ENCODE assay signal across 1 cellular context in the genomic region with DNA sequence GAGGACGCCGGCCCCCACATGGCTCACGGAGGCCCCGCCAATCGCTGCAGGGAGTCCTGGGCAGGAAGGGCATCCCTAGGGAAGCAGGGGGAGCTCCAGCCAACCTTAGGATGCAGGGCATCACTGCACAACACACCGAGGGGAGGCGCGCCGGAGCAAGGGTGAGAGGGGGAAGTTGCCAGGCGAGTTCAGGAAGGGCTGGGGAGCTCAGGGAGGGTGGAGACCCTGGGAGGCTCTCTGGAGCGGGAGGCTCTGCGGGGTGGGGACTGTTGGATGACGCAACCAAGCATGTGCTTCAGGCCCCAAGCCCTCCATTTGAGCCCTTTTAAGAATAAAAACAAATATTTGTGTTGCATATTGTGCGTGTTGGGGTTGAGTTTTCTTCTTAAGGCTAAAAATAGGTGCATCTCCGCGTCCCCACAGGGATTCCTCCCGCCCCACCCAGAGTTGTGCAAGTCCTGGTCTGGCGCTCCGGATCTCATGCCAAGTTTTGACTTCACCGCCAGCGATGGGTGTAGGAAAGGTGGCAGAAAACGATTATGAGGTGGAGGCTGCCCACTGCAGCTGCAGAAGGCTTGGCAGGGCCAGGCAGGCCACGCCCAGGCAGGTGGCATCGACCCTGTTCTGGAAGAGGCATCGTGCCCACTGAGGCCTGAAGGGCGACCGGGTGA.
TF ChIP-seq lines count a peak whose summit lies in the region.

No MANE protein-coding gene starts in this region.

TF ChIP-seq in K562, 482 proteins besides CTCF, POLR2A, EP300 and RAD21 (continued from another document):
- TF ChIP-seq, protein P1, sequence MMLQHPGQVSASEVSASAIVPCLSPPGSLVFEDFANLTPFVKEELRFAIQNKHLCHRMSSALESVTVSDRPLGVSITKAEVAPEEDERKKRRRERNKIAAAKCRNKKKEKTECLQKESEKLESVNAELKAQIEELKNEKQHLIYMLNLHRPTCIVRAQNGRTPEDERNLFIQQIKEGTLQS (IDR thresholded peaks at IDR 0.05) = peak; percentile 56
- TF ChIP-seq, protein P1 (CRISPR knock-in tag; conservative IDR thresholded peaks at IDR 0.05) = no peak
- no peak for TF ChIP-seq HIVEP1 (CRISPR knock-in tag; IDR thresholded peaks at IDR 0.05)
- TF ChIP-seq, protein P2, sequence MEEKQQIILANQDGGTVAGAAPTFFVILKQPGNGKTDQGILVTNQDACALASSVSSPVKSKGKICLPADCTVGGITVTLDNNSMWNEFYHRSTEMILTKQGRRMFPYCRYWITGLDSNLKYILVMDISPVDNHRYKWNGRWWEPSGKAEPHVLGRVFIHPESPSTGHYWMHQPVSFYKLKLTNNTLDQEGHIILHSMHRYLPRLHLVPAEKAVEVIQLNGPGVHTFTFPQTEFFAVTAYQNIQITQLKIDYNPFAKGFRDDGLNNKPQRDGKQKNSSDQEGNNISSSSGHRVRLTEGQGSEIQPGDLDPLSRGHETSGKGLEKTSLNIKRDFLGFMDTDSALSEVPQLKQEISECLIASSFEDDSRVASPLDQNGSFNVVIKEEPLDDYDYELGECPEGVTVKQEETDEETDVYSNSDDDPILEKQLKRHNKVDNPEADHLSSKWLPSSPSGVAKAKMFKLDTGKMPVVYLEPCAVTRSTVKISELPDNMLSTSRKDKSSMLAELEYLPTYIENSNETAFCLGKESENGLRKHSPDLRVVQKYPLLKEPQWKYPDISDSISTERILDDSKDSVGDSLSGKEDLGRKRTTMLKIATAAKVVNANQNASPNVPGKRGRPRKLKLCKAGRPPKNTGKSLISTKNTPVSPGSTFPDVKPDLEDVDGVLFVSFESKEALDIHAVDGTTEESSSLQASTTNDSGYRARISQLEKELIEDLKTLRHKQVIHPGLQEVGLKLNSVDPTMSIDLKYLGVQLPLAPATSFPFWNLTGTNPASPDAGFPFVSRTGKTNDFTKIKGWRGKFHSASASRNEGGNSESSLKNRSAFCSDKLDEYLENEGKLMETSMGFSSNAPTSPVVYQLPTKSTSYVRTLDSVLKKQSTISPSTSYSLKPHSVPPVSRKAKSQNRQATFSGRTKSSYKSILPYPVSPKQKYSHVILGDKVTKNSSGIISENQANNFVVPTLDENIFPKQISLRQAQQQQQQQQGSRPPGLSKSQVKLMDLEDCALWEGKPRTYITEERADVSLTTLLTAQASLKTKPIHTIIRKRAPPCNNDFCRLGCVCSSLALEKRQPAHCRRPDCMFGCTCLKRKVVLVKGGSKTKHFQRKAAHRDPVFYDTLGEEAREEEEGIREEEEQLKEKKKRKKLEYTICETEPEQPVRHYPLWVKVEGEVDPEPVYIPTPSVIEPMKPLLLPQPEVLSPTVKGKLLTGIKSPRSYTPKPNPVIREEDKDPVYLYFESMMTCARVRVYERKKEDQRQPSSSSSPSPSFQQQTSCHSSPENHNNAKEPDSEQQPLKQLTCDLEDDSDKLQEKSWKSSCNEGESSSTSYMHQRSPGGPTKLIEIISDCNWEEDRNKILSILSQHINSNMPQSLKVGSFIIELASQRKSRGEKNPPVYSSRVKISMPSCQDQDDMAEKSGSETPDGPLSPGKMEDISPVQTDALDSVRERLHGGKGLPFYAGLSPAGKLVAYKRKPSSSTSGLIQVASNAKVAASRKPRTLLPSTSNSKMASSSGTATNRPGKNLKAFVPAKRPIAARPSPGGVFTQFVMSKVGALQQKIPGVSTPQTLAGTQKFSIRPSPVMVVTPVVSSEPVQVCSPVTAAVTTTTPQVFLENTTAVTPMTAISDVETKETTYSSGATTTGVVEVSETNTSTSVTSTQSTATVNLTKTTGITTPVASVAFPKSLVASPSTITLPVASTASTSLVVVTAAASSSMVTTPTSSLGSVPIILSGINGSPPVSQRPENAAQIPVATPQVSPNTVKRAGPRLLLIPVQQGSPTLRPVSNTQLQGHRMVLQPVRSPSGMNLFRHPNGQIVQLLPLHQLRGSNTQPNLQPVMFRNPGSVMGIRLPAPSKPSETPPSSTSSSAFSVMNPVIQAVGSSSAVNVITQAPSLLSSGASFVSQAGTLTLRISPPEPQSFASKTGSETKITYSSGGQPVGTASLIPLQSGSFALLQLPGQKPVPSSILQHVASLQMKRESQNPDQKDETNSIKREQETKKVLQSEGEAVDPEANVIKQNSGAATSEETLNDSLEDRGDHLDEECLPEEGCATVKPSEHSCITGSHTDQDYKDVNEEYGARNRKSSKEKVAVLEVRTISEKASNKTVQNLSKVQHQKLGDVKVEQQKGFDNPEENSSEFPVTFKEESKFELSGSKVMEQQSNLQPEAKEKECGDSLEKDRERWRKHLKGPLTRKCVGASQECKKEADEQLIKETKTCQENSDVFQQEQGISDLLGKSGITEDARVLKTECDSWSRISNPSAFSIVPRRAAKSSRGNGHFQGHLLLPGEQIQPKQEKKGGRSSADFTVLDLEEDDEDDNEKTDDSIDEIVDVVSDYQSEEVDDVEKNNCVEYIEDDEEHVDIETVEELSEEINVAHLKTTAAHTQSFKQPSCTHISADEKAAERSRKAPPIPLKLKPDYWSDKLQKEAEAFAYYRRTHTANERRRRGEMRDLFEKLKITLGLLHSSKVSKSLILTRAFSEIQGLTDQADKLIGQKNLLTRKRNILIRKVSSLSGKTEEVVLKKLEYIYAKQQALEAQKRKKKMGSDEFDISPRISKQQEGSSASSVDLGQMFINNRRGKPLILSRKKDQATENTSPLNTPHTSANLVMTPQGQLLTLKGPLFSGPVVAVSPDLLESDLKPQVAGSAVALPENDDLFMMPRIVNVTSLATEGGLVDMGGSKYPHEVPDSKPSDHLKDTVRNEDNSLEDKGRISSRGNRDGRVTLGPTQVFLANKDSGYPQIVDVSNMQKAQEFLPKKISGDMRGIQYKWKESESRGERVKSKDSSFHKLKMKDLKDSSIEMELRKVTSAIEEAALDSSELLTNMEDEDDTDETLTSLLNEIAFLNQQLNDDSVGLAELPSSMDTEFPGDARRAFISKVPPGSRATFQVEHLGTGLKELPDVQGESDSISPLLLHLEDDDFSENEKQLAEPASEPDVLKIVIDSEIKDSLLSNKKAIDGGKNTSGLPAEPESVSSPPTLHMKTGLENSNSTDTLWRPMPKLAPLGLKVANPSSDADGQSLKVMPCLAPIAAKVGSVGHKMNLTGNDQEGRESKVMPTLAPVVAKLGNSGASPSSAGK (IDR thresholded peaks at IDR 0.05) = 0 out of 2 replicates have a peak, but pooled peaks have one; percentile 22
